1 cellular context compared by ENCODE assay signal in the genomic region with DNA sequence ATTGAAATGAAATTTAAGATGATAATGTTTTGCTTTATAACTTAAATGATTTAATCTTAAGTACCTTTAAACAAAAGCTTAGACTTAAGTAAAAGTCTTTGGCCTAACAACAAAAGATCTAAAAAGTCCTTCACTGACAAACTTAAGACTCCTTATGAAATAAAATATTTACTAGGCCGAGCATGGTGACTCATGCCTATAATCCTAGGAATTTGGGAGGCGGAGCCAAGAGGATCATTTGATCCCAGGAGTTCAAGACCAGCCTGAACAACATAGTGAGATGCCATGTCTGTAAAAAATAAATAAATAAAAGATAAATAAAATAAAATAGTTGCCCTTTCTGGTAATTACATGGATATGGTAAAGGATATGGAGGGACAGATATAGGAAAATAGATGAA.
TF ChIP-seq lines count a peak whose summit lies in the region.

No MANE protein-coding gene starts in this region.

TF ChIP-seq in H1, 55 proteins besides CTCF, POLR2A, EP300 and RAD21:
- TF ChIP-seq JUN (IDR thresholded peaks at IDR 0.05; ENCODE audit: low read depth, low read length), result 0 out of 2 replicates have a peak, but pooled peaks have one; percentile 5
- TF ChIP-seq ASH2L (IDR thresholded peaks at IDR 0.05; ENCODE audit: low read length), result no peak
